In genomic region chr11:20364412-20364792, GRCh38 we compare ENCODE assay signal across 8 cellular contexts. TPM values are rescaled to one million over a fixed set of nuclear protein-coding genes. Genes with fewer than 3 reads are reported as not detected.
DNase-seq lines count a peak whose midpoint lies in the region; ATAC-seq and TF ChIP-seq lines count a peak whose summit lies in the region.

No MANE protein-coding gene starts in this region.

- peak overlapping the region; percentile 71 to 92 (median 77) for H3K4me3 ChIP-seq in BLaER1 treated with 17β-estradiol and CSF1 and Interleukin-3, amounts not matched to agents 10 nM and 100 nM
- H3K4me3 ChIP-seq in cardiac fibroblast (replicated peaks in 1 of 2; ENCODE audit: low read depth in 2 of 2, low read length in 2 of 2), result peak overlapping the region; percentile 63
- H3K4me3 ChIP-seq in mononuclear cell (ENCODE audit: low read length), result peak overlapping the region; percentile 83

- peaks cover 0 to 24% (median 10%) of the 10 kb centered on the region in 11 experiments; a peak in 12 of 22 replicates for H3K27me3 ChIP-seq in BLaER1 treated with 17β-estradiol and CSF1 and Interleukin-3, amounts not matched to agents 10 nM and 100 nM
- no peaks in the 10 kb centered on the region for H3K27me3 ChIP-seq in mononuclear cell (ENCODE audit: insufficient read depth, low read length)

- peak overlapping the region; percentile 77 to 93 (median 87); a peak in 20 of 22 replicates for H3K27ac ChIP-seq in BLaER1 treated with 17β-estradiol and CSF1 and Interleukin-3, amounts not matched to agents 10 nM and 100 nM

- no peaks in the 10 kb centered on the region for H4K20me1 ChIP-seq in BLaER1 treated with 17β-estradiol and CSF1 and Interleukin-3, amounts not matched to agents 10 nM and 100 nM

- H3K4me1 ChIP-seq in BLaER1 treated with 17β-estradiol and CSF1 and Interleukin-3, amounts not matched to agents 10 nM and 100 nM, result peaks cover 11 to 52% (median 34%) of the 10 kb centered on the region in 10 experiments
- H3K4me1 ChIP-seq in mononuclear cell (ENCODE audit: insufficient read depth, low read length), result peaks cover 54% of the 10 kb centered on the region

- peaks cover 0 to 8% (median 3%) of the 10 kb centered on the region in 11 experiments; a peak in 8 of 22 replicates for H3K36me3 ChIP-seq in BLaER1 treated with 17β-estradiol and CSF1 and Interleukin-3, amounts not matched to agents 10 nM and 100 nM

- ATAC-seq in GM21717 (IDR thresholded peaks at IDR 0.05; ENCODE audit: unreplicated experiment) (no peak), HG02840 (IDR thresholded peaks at IDR 0.05; ENCODE audit: low FRiP score, unreplicated experiment) (no peak), GM19455 (IDR thresholded peaks at IDR 0.05; ENCODE audit: unreplicated experiment) (no peak)

- DNase-seq in HK-2 (ENCODE audit: unreplicated experiment) (peak; percentile 12), cardiac fibroblast (ENCODE audit: low read depth in 2 of 2) (peak in 1 of 2 donors; percentile 10)
- DNase-seq in stimulated activated naive CD4-positive, alpha-beta T cell treated with Interleukin-2 at 50 U/mL for 16 hours (lab: John Stamatoyannopoulos, UW), result no peak

- no peak for TF ChIP-seq CTCF in cardiac fibroblast (IDR thresholded peaks at IDR 0.05; ENCODE audit: low read depth, low read length)

- peak overlapping the region; percentile 76 to 91 (median 85); a peak in 21 of 22 replicates for H3K9ac ChIP-seq in BLaER1 treated with 17β-estradiol and CSF1 and Interleukin-3, amounts not matched to agents 10 nM and 100 nM

- peak overlapping the region; percentile 82 to 96 (median 93) for H3K4me2 ChIP-seq in BLaER1 treated with 17β-estradiol and CSF1 and Interleukin-3, amounts not matched to agents 10 nM and 100 nM

- no peaks in the 10 kb centered on the region for H3K9me3 ChIP-seq in BLaER1 treated with 17β-estradiol and CSF1 and Interleukin-3, amounts not matched to agents 10 nM and 100 nM (replicated peaks in 1 of 11)
- H3K9me3 ChIP-seq in mononuclear cell (ENCODE audit: low read depth, low read length), result no peaks in the 10 kb centered on the region

RNA-seq across cellular contexts. Expression of gene HTATIP2, which starts 0.9 kb away (rescaled TPM):
- 20.3 TPM for total RNA-seq in mononuclear cell

RNA-seq across cellular contexts. Expression of gene PRMT3, which starts 23.1 kb away (rescaled TPM):
- total RNA-seq in mononuclear cell, result 15.8 TPM
